Comparison of ENCODE assay signal across 8 cellular contexts in genomic region chr11:128551641-128552335, GRCh38. TPM values are rescaled to one million over a fixed set of nuclear protein-coding genes. Genes with fewer than 3 reads are reported as not detected.
A peak's percentile ranks its signal among the peaks of the same experiment; 100 is the strongest.
DNase-seq lines count a peak whose midpoint lies in the region; ATAC-seq and TF ChIP-seq lines count a peak whose summit lies in the region.

No MANE protein-coding gene starts in this region.

- ATAC-seq in GM19395 (IDR thresholded peaks at IDR 0.05; ENCODE audit: unreplicated experiment) (peak; percentile 64), HG03175 (IDR thresholded peaks at IDR 0.05; ENCODE audit: unreplicated experiment) (peak; percentile 66)
- peak; percentile 15 for ATAC-seq in activated naive CD8-positive, alpha-beta T cell treated with anti-CD3 and anti-CD28 coated beads, Interleukin-2, amount 10 ng/mL, durations not matched to agents 7 days and 5 days (ENCODE audit: low read depth)

- TF ChIP-seq CTCF in GM10266 (IDR thresholded peaks at IDR 0.05; ENCODE audit: control insufficient read depth, insufficient read depth, low read depth, missing control alignments), result no peak

- peak overlapping the region; percentile 70 for H3K27ac Mint-ChIP-seq in activated naive CD8-positive, alpha-beta T cell treated with anti-CD3 and anti-CD28 coated beads, Interleukin-2, amount 10 ng/mL, durations not matched to agents 7 days and 5 days

- POLR2A ChIA-PET in activated naive CD8-positive, alpha-beta T cell treated with anti-CD3 and anti-CD28 coated beads, Interleukin-2, amount 10 ng/mL, durations not matched to agents 7 days and 5 days (lab: Charles Lee), result interaction anchor here (1.6 kb wide), 1 partner anchor 30 kb away, joined by 4 read pairs; no protein-coding TSS in a partner anchor

- H3K9me3 Mint-ChIP-seq in activated naive CD8-positive, alpha-beta T cell treated with anti-CD3 and anti-CD28 coated beads, Interleukin-2, amount 10 ng/mL, durations not matched to agents 7 days and 5 days, result no peaks in the 10 kb centered on the region

- no peaks in the 10 kb centered on the region for H3K36me3 Mint-ChIP-seq in activated naive CD8-positive, alpha-beta T cell treated with anti-CD3 and anti-CD28 coated beads, Interleukin-2, amount 10 ng/mL, durations not matched to agents 7 days and 5 days

- no peaks in the 10 kb centered on the region for H3K27me3 Mint-ChIP-seq in activated naive CD8-positive, alpha-beta T cell treated with anti-CD3 and anti-CD28 coated beads, Interleukin-2, amount 10 ng/mL, durations not matched to agents 7 days and 5 days

- H3K4me3 Mint-ChIP-seq in activated naive CD8-positive, alpha-beta T cell treated with anti-CD3 and anti-CD28 coated beads, Interleukin-2, amount 10 ng/mL, durations not matched to agents 7 days and 5 days, result peak overlapping the region; percentile 13

- H3K4me1 Mint-ChIP-seq in activated naive CD8-positive, alpha-beta T cell treated with anti-CD3 and anti-CD28 coated beads, Interleukin-2, amount 10 ng/mL, durations not matched to agents 7 days and 5 days, result peaks cover 54% of the 10 kb centered on the region

- peak; percentile 71 for DNase-seq in GM10266 (ENCODE audit: extremely low spot score)
- DNase-seq in activated naive CD8-positive, alpha-beta T cell treated with anti-CD3 and anti-CD28 coated beads, Interleukin-2, amount 10 ng/mL, durations not matched to agents 7 days and 5 days, result no peak
- DNase-seq in NCI-H2081 (lab: John Stamatoyannopoulos, UW), result no peak
- DNase-seq in cerebellar cortex (ENCODE audit: low spot score), result no peak
- no peak for DNase-seq in NCI-H510A treated with DMSO at 0.1 percent for 48 hours (lab: John Stamatoyannopoulos, UW)
- no peak for DNase-seq in NCI-H146 (lab: John Stamatoyannopoulos, UW)

RNA-seq across cellular contexts. Expression of gene ETS1, which starts 35.6 kb away (rescaled TPM):
- total RNA-seq in activated naive CD8-positive, alpha-beta T cell treated with anti-CD3 and anti-CD28 coated beads, Interleukin-2, amount 10 ng/mL, durations not matched to agents 7 days and 5 days, result 100 to 1,000 TPM; 568 to 580 TPM

Comparison
In these comparisons a context has a peak if more than half of its experiments do, and no peak if none do; other contexts are left out.
1. ATAC-seq: peak in every context shown above with its lines; median percentile 66 in HG03175; 64 in GM19395; 15 in activated naive CD8-positive, alpha-beta T cell treated with anti-CD3 and anti-CD28 coated beads, Interleukin-2, amount 10 ng/mL, durations not matched to agents 7 days and 5 days.